Comparison of ENCODE assay signal across 9 cellular contexts in genomic region chr12:115895247-115895646, GRCh38.
DNase-seq lines count a peak whose midpoint lies in the region; ATAC-seq and TF ChIP-seq lines count a peak whose summit lies in the region.
"Had no signal": no experiment of that assay in that cellular context is flagged by ENCODE, and none has a peak within 500 bp of the region (broad histone marks: within the 10 kb centered on the region; RNA-seq: fewer than 3 reads in every experiment).

No MANE protein-coding gene starts in this region.

- H3K27ac Mint-ChIP-seq in stimulated activated memory B cell treated with anti-CD40 and anti-IgM and Interleukin-4, amounts not matched to agents 10 μg/mL and 1 μg/mL and 100 μg/mL, for 72 hours = no peak overlapping the region

- H3K4me1 ChIP-seq in Panc1 (ENCODE audit: control insufficient read depth, insufficient read depth, low read length) (no peaks in the 10 kb centered on the region), foreskin keratinocyte (no peaks in the 10 kb centered on the region)

- no peaks in the 10 kb centered on the region for H3K9me3 ChIP-seq in Panc1 (ENCODE audit: control insufficient read depth, insufficient read depth, low read depth, low read length)

- H3K27me3 Mint-ChIP-seq in stimulated activated memory B cell treated with anti-CD40 and anti-IgM and Interleukin-4, amounts not matched to agents 10 μg/mL and 1 μg/mL and 100 μg/mL, for 72 hours = peaks cover 25% of the 10 kb centered on the region

- no peak overlapping the region for H3K4me3 Mint-ChIP-seq in stimulated activated memory B cell treated with anti-CD40 and anti-IgM and Interleukin-4, amounts not matched to agents 10 μg/mL and 1 μg/mL and 100 μg/mL, for 72 hours

- H3K27ac ChIP-seq in Panc1 (ENCODE audit: low read length) (no peak overlapping the region), foreskin keratinocyte (no peak overlapping the region)

- DNase-seq in AG08395 (ENCODE audit: low spot score) (peak; percentile 11), GM12865 (ENCODE audit: low read depth) (no peak), Panc1 (ENCODE audit: low read depth, low spot score) (no peak), foreskin keratinocyte (no peak)
- DNase-seq: activated naive CD4-positive, alpha-beta T cell treated with anti-CD3 and anti-CD28 coated beads, Interleukin-2, amount 50 U/mL, for 16 hours had no signal

- no TSS peak for BruUV-seq in Panc1 (replicated peaks; lab: Mats Ljungman, UMichigan)

- H3K36me3 ChIP-seq in Panc1 (ENCODE audit: control insufficient read depth, insufficient read depth, low read length) = no peaks in the 10 kb centered on the region

- intact Hi-C loops in Panc1 (cut with micrococcal nuclease; ENCODE audit: unreplicated experiment) = no loop called here

- TF ChIP-seq CTCF in GM12865 (IDR thresholded peaks at IDR 0.05; ENCODE audit: insufficient read depth, low read depth, low read length, missing control alignments) (peak; percentile 33), Panc1 (IDR thresholded peaks at IDR 0.05) (peak; percentile 68), foreskin keratinocyte (conservative IDR thresholded peaks at IDR 0.05) (peak; percentile 42)

- no peaks in the 10 kb centered on the region for H3K36me3 Mint-ChIP-seq in stimulated activated memory B cell treated with anti-CD40 and anti-IgM and Interleukin-4, amounts not matched to agents 10 μg/mL and 1 μg/mL and 100 μg/mL, for 72 hours

- no peaks in the 10 kb centered on the region for H3K4me1 Mint-ChIP-seq in stimulated activated memory B cell treated with anti-CD40 and anti-IgM and Interleukin-4, amounts not matched to agents 10 μg/mL and 1 μg/mL and 100 μg/mL, for 72 hours

- CTCF ChIA-PET in Panc1 (lab: Charles Lee) = interaction anchor here (0.7 kb wide), 1 partner anchor 1247 kb away, joined by 3 read pairs; no protein-coding TSS in a partner anchor

- in situ Hi-C loops in Panc1 (cut with HindIII; ENCODE audit: low pct_unique_long_range_greater_than_20kb, low sequenced_read_pairs) = no loop called here

- POLR2A ChIA-PET in Panc1 (lab: Charles Lee) = no interaction called here

- H3K27me3 ChIP-seq in Panc1 (ENCODE audit: control insufficient read depth, insufficient read depth, low read length) (peaks cover 6% of the 10 kb centered on the region; the same call in 1 of the 2 replicates), foreskin keratinocyte (no peaks in the 10 kb centered on the region)

- H3K9me3 Mint-ChIP-seq in stimulated activated memory B cell treated with anti-CD40 and anti-IgM and Interleukin-4, amounts not matched to agents 10 μg/mL and 1 μg/mL and 100 μg/mL, for 72 hours = peaks cover 12% of the 10 kb centered on the region

- H3K4me3 ChIP-seq in GM12865 (ENCODE audit: low read depth, low read length) (no peak overlapping the region), Panc1 (ENCODE audit: low read depth in 2 of 2, low read length in 2 of 2) (no peak overlapping the region)

- ATAC-seq in Panc1 (no peak), foreskin keratinocyte (peak; percentile 35), HG03095 (IDR thresholded peaks at IDR 0.05; ENCODE audit: unreplicated experiment) (no peak), GM18873 (IDR thresholded peaks at IDR 0.05; ENCODE audit: low FRiP score, unreplicated experiment) (no peak), GM18858 (IDR thresholded peaks at IDR 0.05; ENCODE audit: unreplicated experiment) (no peak)
- no peak for ATAC-seq in stimulated activated memory B cell treated with anti-CD40 and anti-IgM and Interleukin-4, amounts not matched to agents 10 μg/mL and 1 μg/mL and 100 μg/mL, for 72 hours
